In the genomic region with DNA sequence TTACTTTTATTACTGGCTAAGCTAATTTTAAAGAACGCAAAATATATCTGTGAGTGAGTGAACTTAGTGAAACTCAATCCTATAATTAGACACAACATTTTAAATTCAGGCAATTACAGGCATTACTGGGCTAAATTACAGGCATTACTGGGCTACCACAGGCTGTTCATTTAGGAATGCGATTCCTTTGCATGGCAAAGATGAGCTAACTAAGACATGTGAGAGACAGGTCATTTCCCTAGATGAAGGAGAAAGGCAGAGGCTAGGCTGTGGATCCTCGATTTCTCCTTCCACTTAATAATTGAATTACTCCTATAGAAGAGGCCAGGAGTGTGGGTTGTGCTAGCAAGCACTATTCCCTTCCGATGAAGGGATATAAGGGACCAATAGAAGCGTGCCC, we compare ENCODE assay signal across 16 cellular contexts.
DNase-seq lines count a peak whose midpoint lies in the region; ATAC-seq and TF ChIP-seq lines count a peak whose summit lies in the region.
"Had no signal": no experiment of that assay in that cellular context is flagged by ENCODE, and none has a peak within 500 bp of the region (broad histone marks: within the 10 kb centered on the region; RNA-seq: fewer than 3 reads in every experiment).

No MANE protein-coding gene starts in this region.

- TF ChIP-seq CTCF in WTC11 (IDR thresholded peaks at IDR 0.05), result no peak

- H3K36me3 Mint-ChIP-seq in WTC11, result no peaks in the 10 kb centered on the region
- H3K36me3 Mint-ChIP-seq: CD4-positive, alpha-beta memory T cell had no signal

- peak; percentile 56; the same call in 1 of the 2 replicates for ATAC-seq in WTC11

- H3K4me3 Mint-ChIP-seq in WTC11, result no peak overlapping the region
- H3K4me3 Mint-ChIP-seq: CD4-positive, alpha-beta memory T cell had no signal

- H3K27me3 Mint-ChIP-seq in WTC11 (ENCODE audit: low read depth), result no peaks in the 10 kb centered on the region
- H3K27me3 Mint-ChIP-seq: CD4-positive, alpha-beta memory T cell had no signal

- H3K9me3 Mint-ChIP-seq in WTC11, result no peaks in the 10 kb centered on the region

- POLR2A ChIA-PET in WTC11 (lab: Charles Lee), result no interaction called here

- peaks cover 6% of the 10 kb centered on the region for H3K4me1 Mint-ChIP-seq in WTC11
- H3K4me1 Mint-ChIP-seq: CD4-positive, alpha-beta memory T cell had no signal

- DNase-seq in NCI-H748 (lab: John Stamatoyannopoulos, UW; ENCODE audit: unreplicated experiment) (peak; percentile 36), NCI-H748 treated with DMSO at 0.1 percent for 48 hours (lab: John Stamatoyannopoulos, UW) (no peak), WTC11 (ENCODE audit: low spot score) (no peak), islet precursor cell (peak; percentile 68), caudate nucleus (lab: John Stamatoyannopoulos, UW) (no peak), germinal center (ENCODE audit: low spot score) (no peak)
- DNase-seq: C1 segment of cervical spinal cord; Calu3; CD4-positive, alpha-beta memory T cell; COR-L47; DMS53; DMS79 treated with DMSO at 0.1 percent for 48 hours; GF-D8; GOT3; H7; HCEC 1CT had no signal

- no peak overlapping the region for H3K27ac Mint-ChIP-seq in WTC11
- H3K27ac Mint-ChIP-seq: CD4-positive, alpha-beta memory T cell had no signal

- H3K27ac ChIP-seq in caudate nucleus (ENCODE audit: low read depth, low read length), result no peak overlapping the region

- CTCF ChIA-PET in WTC11 (lab: Charles Lee), result no interaction called here

TF ChIP-seq in WTC11, 78 proteins besides CTCF, POLR2A, EP300 and RAD21:
- TF ChIP-seq OVOL2 (CRISPR knock-in tag; IDR thresholded peaks at IDR 0.05; ENCODE audit: borderline replicate concordance), result no peak
- TF ChIP-seq, protein P1, sequence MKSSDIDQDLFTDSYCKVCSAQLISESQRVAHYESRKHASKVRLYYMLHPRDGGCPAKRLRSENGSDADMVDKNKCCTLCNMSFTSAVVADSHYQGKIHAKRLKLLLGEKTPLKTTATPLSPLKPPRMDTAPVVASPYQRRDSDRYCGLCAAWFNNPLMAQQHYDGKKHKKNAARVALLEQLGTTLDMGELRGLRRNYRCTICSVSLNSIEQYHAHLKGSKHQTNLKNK (CRISPR knock-in tag; IDR thresholded peaks at IDR 0.05), result no peak
- no peak for TF ChIP-seq EMX1 (CRISPR knock-in tag; IDR thresholded peaks at IDR 0.05)
- no peak for TF ChIP-seq TEAD1 (CRISPR knock-in tag; IDR thresholded peaks at IDR 0.05)
- TF ChIP-seq, protein P2, sequence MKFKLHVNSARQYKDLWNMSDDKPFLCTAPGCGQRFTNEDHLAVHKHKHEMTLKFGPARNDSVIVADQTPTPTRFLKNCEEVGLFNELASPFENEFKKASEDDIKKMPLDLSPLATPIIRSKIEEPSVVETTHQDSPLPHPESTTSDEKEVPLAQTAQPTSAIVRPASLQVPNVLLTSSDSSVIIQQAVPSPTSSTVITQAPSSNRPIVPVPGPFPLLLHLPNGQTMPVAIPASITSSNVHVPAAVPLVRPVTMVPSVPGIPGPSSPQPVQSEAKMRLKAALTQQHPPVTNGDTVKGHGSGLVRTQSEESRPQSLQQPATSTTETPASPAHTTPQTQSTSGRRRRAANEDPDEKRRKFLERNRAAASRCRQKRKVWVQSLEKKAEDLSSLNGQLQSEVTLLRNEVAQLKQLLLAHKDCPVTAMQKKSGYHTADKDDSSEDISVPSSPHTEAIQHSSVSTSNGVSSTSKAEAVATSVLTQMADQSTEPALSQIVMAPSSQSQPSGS (CRISPR knock-in tag; IDR thresholded peaks at IDR 0.05; ENCODE audit: borderline replicate concordance, low read depth), result no peak
- no peak for TF ChIP-seq ZNF396 (CRISPR knock-in tag; IDR thresholded peaks at IDR 0.05; ENCODE audit: borderline replicate concordance)
- TF ChIP-seq, protein P3, sequence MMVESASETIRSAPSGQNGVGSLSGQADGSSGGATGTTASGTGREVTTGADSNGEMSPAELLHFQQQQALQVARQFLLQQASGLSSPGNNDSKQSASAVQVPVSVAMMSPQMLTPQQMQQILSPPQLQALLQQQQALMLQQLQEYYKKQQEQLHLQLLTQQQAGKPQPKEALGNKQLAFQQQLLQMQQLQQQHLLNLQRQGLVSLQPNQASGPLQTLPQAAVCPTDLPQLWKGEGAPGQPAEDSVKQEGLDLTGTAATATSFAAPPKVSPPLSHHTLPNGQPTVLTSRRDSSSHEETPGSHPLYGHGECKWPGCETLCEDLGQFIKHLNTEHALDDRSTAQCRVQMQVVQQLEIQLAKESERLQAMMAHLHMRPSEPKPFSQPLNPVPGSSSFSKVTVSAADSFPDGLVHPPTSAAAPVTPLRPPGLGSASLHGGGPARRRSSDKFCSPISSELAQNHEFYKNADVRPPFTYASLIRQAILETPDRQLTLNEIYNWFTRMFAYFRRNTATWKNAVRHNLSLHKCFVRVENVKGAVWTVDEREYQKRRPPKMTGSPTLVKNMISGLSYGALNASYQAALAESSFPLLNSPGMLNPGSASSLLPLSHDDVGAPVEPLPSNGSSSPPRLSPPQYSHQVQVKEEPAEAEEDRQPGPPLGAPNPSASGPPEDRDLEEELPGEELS (CRISPR knock-in tag; IDR thresholded peaks at IDR 0.05), result no peak

Comparison
In these comparisons a context has a peak if more than half of its experiments do, and no peak if none do; other contexts are left out.
1. DNase-seq: peak in NCI-H748 (single experiment) and islet precursor cell (single experiment); none in NCI-H748 treated with DMSO at 0.1 percent for 48 hours (single experiment), WTC11 (single experiment), caudate nucleus (0 of 61) and germinal center (single experiment).